Comparison of ENCODE assay signal across 16 cellular contexts in genomic region chr15:70182858-70183695, GRCh38.
A peak's percentile ranks its signal among the peaks of the same experiment; 100 is the strongest.
DNase-seq lines count a peak whose midpoint lies in the region; ATAC-seq and TF ChIP-seq lines count a peak whose summit lies in the region.
"Had no signal": no experiment of that assay in that cellular context is flagged by ENCODE, and none has a peak within 500 bp of the region (broad histone marks: within the 10 kb centered on the region; RNA-seq: fewer than 3 reads in every experiment).

No MANE protein-coding gene starts in this region.

- H3K79me2 ChIP-seq in Karpas-422 (ENCODE audit: low read length): no peaks in the 10 kb centered on the region
- H3K79me2 ChIP-seq in osteoblast (ENCODE audit: insufficient read depth, low read length): no peaks in the 10 kb centered on the region

- H3K4me3 ChIP-seq in Karpas-422 (ENCODE audit: low read length) (no peak overlapping the region), osteoblast (ENCODE audit: insufficient read depth, low read length) (no peak overlapping the region)
- H3K4me3 ChIP-seq: colonic mucosa, right atrium auricular region had no signal

- H3K27me3 ChIP-seq in Karpas-422 (ENCODE audit: low read length) (no peaks in the 10 kb centered on the region), osteoblast (ENCODE audit: insufficient read depth, low read length) (peaks cover 7% of the 10 kb centered on the region)
- H3K27me3 ChIP-seq: colonic mucosa, neutrophil, right atrium auricular region had no signal

- no peaks in the 10 kb centered on the region for H3K9me3 ChIP-seq in Karpas-422 (ENCODE audit: low read length)
- no peaks in the 10 kb centered on the region for H3K9me3 ChIP-seq in osteoblast (ENCODE audit: low read depth, low read length)
- H3K9me3 ChIP-seq: colonic mucosa, neutrophil, right atrium auricular region had no signal

- TF ChIP-seq CTCF in GM12873 (IDR thresholded peaks at IDR 0.05; ENCODE audit: insufficient read depth, low read depth, low read length, missing control alignments): peak; percentile 6
- TF ChIP-seq CTCF in osteoblast (IDR thresholded peaks at IDR 0.05; ENCODE audit: extremely low read depth, low read depth, low read length): no peak

- DNase-seq in Karpas-422 (peak; percentile 59), amniotic epithelial cell (ENCODE audit: low read depth) (peak; percentile 28), osteoblast (ENCODE audit: insufficient read length, low spot score, missing footprints) (peak; percentile 78), DMS153 treated with DMSO at 0.1 percent for 48 hours (lab: John Stamatoyannopoulos, UW; ENCODE audit: unreplicated experiment) (no peak), globus pallidus (ENCODE audit: low spot score) (no peak)
- DNase-seq: activated CD8-positive, alpha-beta T cell treated with anti-CD3 and anti-CD28 coated beads for 36 hours; amniotic stem cell; CD4-positive, CD25-positive, alpha-beta regulatory T cell; colonic mucosa; head of caudate nucleus; NCI-H510A had no signal

- H3K9me2 ChIP-seq in Karpas-422 (replicated peaks; ENCODE audit: insufficient read depth, low read length): no peaks in the 10 kb centered on the region

- H3K4me2 ChIP-seq in Karpas-422 (ENCODE audit: low read depth, low read length, poor library complexity, severe bottlenecking): peak overlapping the region; percentile 29
- no peak overlapping the region for H3K4me2 ChIP-seq in osteoblast (ENCODE audit: insufficient read depth, low read length)
- H3K4me2 ChIP-seq: KMS-11 had no signal

- H3K9ac ChIP-seq in Karpas-422 (ENCODE audit: low read length): no peak overlapping the region
- H3K9ac ChIP-seq: KMS-11 had no signal

- no peak overlapping the region for H3K27ac ChIP-seq in Karpas-422 (ENCODE audit: low read length)
- no peak overlapping the region for H3K27ac ChIP-seq in osteoblast (ENCODE audit: low read depth, low read length)
- H3K27ac ChIP-seq: colonic mucosa, KMS-11, neutrophil, right atrium auricular region had no signal

- 0 out of 2 replicates have a peak, but pooled peaks cover 9% of the 10 kb centered on the region for H4K20me1 ChIP-seq in Karpas-422 (ENCODE audit: insufficient read depth, low read depth, low read length)
- no peaks in the 10 kb centered on the region for H4K20me1 ChIP-seq in osteoblast (ENCODE audit: insufficient read depth, low read length)

- no peaks in the 10 kb centered on the region for H3K36me3 ChIP-seq in Karpas-422 (ENCODE audit: insufficient read depth, low read length)
- H3K36me3 ChIP-seq in osteoblast (ENCODE audit: insufficient read depth, low read length): no peaks in the 10 kb centered on the region
- H3K36me3 ChIP-seq: colonic mucosa, neutrophil, right atrium auricular region had no signal

- no peak for ATAC-seq in HG03139 (IDR thresholded peaks at IDR 0.05; ENCODE audit: unreplicated experiment)
- ATAC-seq: activated CD8-positive, alpha-beta T cell treated with anti-CD3 and anti-CD28 coated beads for 36 hours had no signal

- H3K4me1 ChIP-seq in Karpas-422 (ENCODE audit: low read length) (peaks cover 56% of the 10 kb centered on the region), osteoblast (ENCODE audit: insufficient read depth, low read length) (peaks cover 5% of the 10 kb centered on the region)
- H3K4me1 ChIP-seq: colonic mucosa, right atrium auricular region had no signal

- no peak overlapping the region for H2AFZ ChIP-seq in Karpas-422 (ENCODE audit: low read length)
- H2AFZ ChIP-seq in osteoblast (ENCODE audit: low read length): no peak overlapping the region

Comparison
In these comparisons a context has a peak if more than half of its experiments do, and no peak if none do; other contexts are left out.
1. DNase-seq: peak in Karpas-422 (single experiment), amniotic epithelial cell (single experiment) and osteoblast (single experiment); none in DMS153 treated with DMSO at 0.1 percent for 48 hours (single experiment) and globus pallidus (single experiment).